In genomic region chr11:118892515-118892914, GRCh38 we compare ENCODE assay signal across 11 cellular contexts. TPM values are rescaled to one million over a fixed set of nuclear protein-coding genes. Genes with fewer than 3 reads are reported as not detected.
DNase-seq lines count a peak whose midpoint lies in the region; ATAC-seq, FAIRE-seq and TF ChIP-seq lines count a peak whose summit lies in the region.
"Had no signal": no experiment of that assay in that cellular context is flagged by ENCODE, and none has a peak within 500 bp of the region (broad histone marks: within the 10 kb centered on the region; RNA-seq: fewer than 3 reads in every experiment).

No MANE protein-coding gene starts in this region.

- TF ChIP-seq CTCF in progenitor cell of endocrine pancreas (IDR thresholded peaks at IDR 0.05; ENCODE audit: unreplicated experiment): no peak

- H3K4me1 Mint-ChIP-seq in activated CD8-positive, alpha-beta memory T cell treated with anti-CD3 and anti-CD28 coated beads, Interleukin-2, amount 10 ng/mL, durations not matched to agents 7 days and 5 days: peaks cover 47% of the 10 kb centered on the region
- peaks cover 94% of the 10 kb centered on the region for H3K4me1 Mint-ChIP-seq in activated naive CD4-positive, alpha-beta T cell treated with anti-CD3 and anti-CD28 coated beads for 36 hours (ENCODE audit: low read depth)
- H3K4me1 Mint-ChIP-seq in stimulated activated naive CD8-positive, alpha-beta T cell treated with anti-CD3 and anti-CD28 coated beads, Interleukin-15, Interleukin-2, amounts not matched to agents 100 ng/mL and 50 ng/mL, for 24 hours (ENCODE audit: low read depth): peaks cover 98% of the 10 kb centered on the region
- peaks cover 13% of the 10 kb centered on the region for H3K4me1 Mint-ChIP-seq in progenitor cell of endocrine pancreas (ENCODE audit: low read depth)

- no peak for FAIRE-seq in urothelium cell line (lab: Jason Lieb, UNC)
- FAIRE-seq: endometrium, islet of Langerhans had no signal

- CTCF ChIA-PET in activated CD8-positive, alpha-beta memory T cell treated with anti-CD3 and anti-CD28 coated beads, Interleukin-2, amount 10 ng/mL, durations not matched to agents 7 days and 5 days (lab: Charles Lee): interaction anchor here (0.5 to 1.7 kb wide), 3 partner anchors 14 to 228 kb away, joined by 3 to 4 read pairs (median 3); no protein-coding TSS in a partner anchor
- CTCF ChIA-PET in activated naive CD4-positive, alpha-beta T cell treated with anti-CD3 and anti-CD28 coated beads for 36 hours (lab: Charles Lee): interaction anchor here (1.8 to 2.8 kb wide), 2 partner anchors 9 to 101 kb away, joined by 6 to 9 read pairs; partner anchors contain the start of genes CXCR5 and DDX6

- peaks cover 2% of the 10 kb centered on the region for H3K27me3 Mint-ChIP-seq in activated CD8-positive, alpha-beta memory T cell treated with anti-CD3 and anti-CD28 coated beads, Interleukin-2, amount 10 ng/mL, durations not matched to agents 7 days and 5 days
- H3K27me3 Mint-ChIP-seq in activated naive CD4-positive, alpha-beta T cell treated with anti-CD3 and anti-CD28 coated beads for 36 hours (ENCODE audit: low read depth): no peaks in the 10 kb centered on the region
- no peaks in the 10 kb centered on the region for H3K27me3 Mint-ChIP-seq in stimulated activated naive CD8-positive, alpha-beta T cell treated with anti-CD3 and anti-CD28 coated beads, Interleukin-15, Interleukin-2, amounts not matched to agents 100 ng/mL and 50 ng/mL, for 24 hours
- peaks cover 34% of the 10 kb centered on the region for H3K27me3 Mint-ChIP-seq in progenitor cell of endocrine pancreas

- H3K27ac Mint-ChIP-seq in activated CD8-positive, alpha-beta memory T cell treated with anti-CD3 and anti-CD28 coated beads, Interleukin-2, amount 10 ng/mL, durations not matched to agents 7 days and 5 days: peak overlapping the region; percentile 65
- peak overlapping the region; percentile 82 for H3K27ac Mint-ChIP-seq in activated naive CD4-positive, alpha-beta T cell treated with anti-CD3 and anti-CD28 coated beads for 36 hours
- peak overlapping the region; percentile 70 for H3K27ac Mint-ChIP-seq in stimulated activated naive CD8-positive, alpha-beta T cell treated with anti-CD3 and anti-CD28 coated beads, Interleukin-15, Interleukin-2, amounts not matched to agents 100 ng/mL and 50 ng/mL, for 24 hours
- H3K27ac Mint-ChIP-seq in progenitor cell of endocrine pancreas: no peak overlapping the region

- no peaks in the 10 kb centered on the region for H3K9me3 Mint-ChIP-seq in activated CD8-positive, alpha-beta memory T cell treated with anti-CD3 and anti-CD28 coated beads, Interleukin-2, amount 10 ng/mL, durations not matched to agents 7 days and 5 days (ENCODE audit: low read depth)
- H3K9me3 Mint-ChIP-seq in activated naive CD4-positive, alpha-beta T cell treated with anti-CD3 and anti-CD28 coated beads for 36 hours: no peaks in the 10 kb centered on the region
- H3K9me3 Mint-ChIP-seq in stimulated activated naive CD8-positive, alpha-beta T cell treated with anti-CD3 and anti-CD28 coated beads, Interleukin-15, Interleukin-2, amounts not matched to agents 100 ng/mL and 50 ng/mL, for 24 hours: no peaks in the 10 kb centered on the region
- H3K9me3 Mint-ChIP-seq in progenitor cell of endocrine pancreas (ENCODE audit: low read depth): no peaks in the 10 kb centered on the region

- H3K4me3 Mint-ChIP-seq in activated CD8-positive, alpha-beta memory T cell treated with anti-CD3 and anti-CD28 coated beads, Interleukin-2, amount 10 ng/mL, durations not matched to agents 7 days and 5 days: no peak overlapping the region
- H3K4me3 Mint-ChIP-seq in activated naive CD4-positive, alpha-beta T cell treated with anti-CD3 and anti-CD28 coated beads for 36 hours: peak overlapping the region; percentile 55
- H3K4me3 Mint-ChIP-seq in stimulated activated naive CD8-positive, alpha-beta T cell treated with anti-CD3 and anti-CD28 coated beads, Interleukin-15, Interleukin-2, amounts not matched to agents 100 ng/mL and 50 ng/mL, for 24 hours: peak overlapping the region; percentile 37
- no peak overlapping the region for H3K4me3 Mint-ChIP-seq in progenitor cell of endocrine pancreas (ENCODE audit: low read depth)

- peak; percentile 50 for ATAC-seq in activated CD8-positive, alpha-beta memory T cell treated with anti-CD3 and anti-CD28 coated beads, Interleukin-2, amount 10 ng/mL, durations not matched to agents 7 days and 5 days
- ATAC-seq in GM19324 (IDR thresholded peaks at IDR 0.05; ENCODE audit: low FRiP score, unreplicated experiment): no peak

- H3K36me3 Mint-ChIP-seq in activated CD8-positive, alpha-beta memory T cell treated with anti-CD3 and anti-CD28 coated beads, Interleukin-2, amount 10 ng/mL, durations not matched to agents 7 days and 5 days: no peaks in the 10 kb centered on the region
- peaks cover 42% of the 10 kb centered on the region for H3K36me3 Mint-ChIP-seq in activated naive CD4-positive, alpha-beta T cell treated with anti-CD3 and anti-CD28 coated beads for 36 hours (ENCODE audit: low read depth)
- peaks cover 22% of the 10 kb centered on the region for H3K36me3 Mint-ChIP-seq in stimulated activated naive CD8-positive, alpha-beta T cell treated with anti-CD3 and anti-CD28 coated beads, Interleukin-15, Interleukin-2, amounts not matched to agents 100 ng/mL and 50 ng/mL, for 24 hours (ENCODE audit: low read depth)
- H3K36me3 Mint-ChIP-seq in progenitor cell of endocrine pancreas (ENCODE audit: insufficient read depth): peaks cover under 1% of the 10 kb centered on the region

- DNase-seq in activated CD8-positive, alpha-beta memory T cell treated with anti-CD3 and anti-CD28 coated beads, Interleukin-2, amount 10 ng/mL, durations not matched to agents 7 days and 5 days: peak; percentile 58
- no peak for DNase-seq in activated CD8-positive, alpha-beta memory T cell treated with anti-CD3 and anti-CD28 coated beads for 24 hours
- DNase-seq in NCI-H526 treated with DMSO at 0.1 percent for 48 hours (lab: John Stamatoyannopoulos, UW) (peak; percentile 63), progenitor cell of endocrine pancreas (ENCODE audit: low spot score, unreplicated experiment) (no peak), urothelium cell line (ENCODE audit: low spot score) (no peak)
- peak; percentile 86 for DNase-seq in activated naive CD4-positive, alpha-beta T cell treated with anti-CD3 and anti-CD28 coated beads for 36 hours
- DNase-seq: right lobe of liver had no signal

- intact Hi-C loops in activated naive CD4-positive, alpha-beta T cell treated with anti-CD3 and anti-CD28 coated beads for 36 hours (cut with micrococcal nuclease): loop anchor here (1.0 to 2.0 kb wide), 2 partner anchors 9 to 16 kb away; partner anchors contain the start of gene CXCR5

RNA-seq across cellular contexts. Expression of gene CXCR5, which starts 8.8 kb away (rescaled TPM):
- total RNA-seq in activated CD8-positive, alpha-beta memory T cell treated with anti-CD3 and anti-CD28 coated beads, Interleukin-2, amount 10 ng/mL, durations not matched to agents 7 days and 5 days: under 1 TPM in 1 of 2 experiments, not detected in 1; 0.30 TPM
- total RNA-seq in activated naive CD4-positive, alpha-beta T cell treated with anti-CD3 and anti-CD28 coated beads for 36 hours: 10 to 100 TPM; 25.6 to 26.1 TPM
- total RNA-seq in progenitor cell of endocrine pancreas: not detected in 2 replicates

RNA-seq across cellular contexts. Expression of gene BCL9L, which starts 33.2 kb away (rescaled TPM):
- total RNA-seq in activated CD8-positive, alpha-beta memory T cell treated with anti-CD3 and anti-CD28 coated beads, Interleukin-2, amount 10 ng/mL, durations not matched to agents 7 days and 5 days: 10 to 100 TPM; 33.9 to 44.0 TPM
- total RNA-seq in activated naive CD4-positive, alpha-beta T cell treated with anti-CD3 and anti-CD28 coated beads for 36 hours: 10 to 100 TPM; 33.3 to 36.1 TPM
- total RNA-seq in progenitor cell of endocrine pancreas: 26.4 and 30.3 TPM in 2 replicates

Comparison
In these comparisons a context has a peak if more than half of its experiments do, and no peak if none do; other contexts are left out.
1. DNase-seq: peak in activated CD8-positive, alpha-beta memory T cell treated with anti-CD3 and anti-CD28 coated beads, Interleukin-2, amount 10 ng/mL, durations not matched to agents 7 days and 5 days (single experiment), NCI-H526 treated with DMSO at 0.1 percent for 48 hours (single experiment) and activated naive CD4-positive, alpha-beta T cell treated with anti-CD3 and anti-CD28 coated beads for 36 hours (single experiment); none in activated CD8-positive, alpha-beta memory T cell treated with anti-CD3 and anti-CD28 coated beads for 24 hours (single experiment), progenitor cell of endocrine pancreas (single experiment) and urothelium cell line (single experiment).
2. H3K4me3 Mint-ChIP-seq: peak in activated naive CD4-positive, alpha-beta T cell treated with anti-CD3 and anti-CD28 coated beads for 36 hours (single experiment) and stimulated activated naive CD8-positive, alpha-beta T cell treated with anti-CD3 and anti-CD28 coated beads, Interleukin-15, Interleukin-2, amounts not matched to agents 100 ng/mL and 50 ng/mL, for 24 hours (single experiment); none in activated CD8-positive, alpha-beta memory T cell treated with anti-CD3 and anti-CD28 coated beads, Interleukin-2, amount 10 ng/mL, durations not matched to agents 7 days and 5 days (single experiment) and progenitor cell of endocrine pancreas (single experiment).
3. RNA of gene CXCR5, which starts 8.8 kb away (total RNA-seq): 25.6 to 26.1 TPM in activated naive CD4-positive, alpha-beta T cell treated with anti-CD3 and anti-CD28 coated beads for 36 hours; 0.30 TPM in activated CD8-positive, alpha-beta memory T cell treated with anti-CD3 and anti-CD28 coated beads, Interleukin-2, amount 10 ng/mL, durations not matched to agents 7 days and 5 days and not detected in progenitor cell of endocrine pancreas; every median in the first group is over 10 times any median in the second.